ENCODE assay signal across 9 cellular contexts in the genomic region with DNA sequence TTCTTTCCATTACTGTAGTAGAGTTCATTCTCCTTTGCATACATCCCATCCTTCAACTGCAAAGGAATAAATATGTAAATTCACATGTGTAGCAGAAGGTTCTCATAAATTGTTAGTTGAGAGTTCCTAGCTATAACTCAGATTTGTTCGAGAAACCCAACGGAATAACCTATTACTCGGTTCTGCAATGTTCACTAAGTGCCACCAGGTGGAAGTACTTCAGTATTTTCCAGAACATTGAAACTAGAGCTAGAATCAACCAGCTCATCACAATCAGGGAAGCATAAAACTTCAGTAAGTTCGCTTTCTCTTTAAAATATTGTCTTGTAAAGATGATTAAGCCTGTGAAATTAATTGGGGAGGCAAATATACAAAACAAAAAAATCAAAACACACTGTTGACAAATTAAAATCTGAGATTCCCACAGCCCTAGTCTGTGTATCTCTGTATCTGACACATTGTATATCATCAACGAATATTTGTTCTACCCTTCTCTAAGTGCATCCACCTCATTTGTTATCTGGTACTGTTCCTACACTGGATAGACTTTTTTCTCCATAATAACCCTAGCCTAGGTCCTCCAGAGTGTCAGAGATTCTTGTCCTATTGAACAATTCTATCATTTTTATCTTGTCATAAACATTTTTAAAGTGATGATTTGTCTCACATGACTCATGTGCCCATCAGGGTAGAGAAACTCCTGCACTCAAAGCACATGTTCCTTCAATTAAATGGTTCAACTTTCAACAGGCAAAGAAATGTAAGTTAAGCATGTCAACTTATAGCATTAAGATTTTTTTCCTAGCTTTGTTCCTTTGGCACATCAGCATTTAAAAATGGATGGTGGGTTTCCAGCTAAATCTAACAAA. TPM values are rescaled to one million over a fixed set of nuclear protein-coding genes. Genes with fewer than 3 reads are reported as not detected.
DNase-seq lines count a peak whose midpoint lies in the region; ATAC-seq and TF ChIP-seq lines count a peak whose summit lies in the region.
"Had no signal": no experiment of that assay in that cellular context is flagged by ENCODE, and none has a peak within 500 bp of the region (broad histone marks: within the 10 kb centered on the region; RNA-seq: fewer than 3 reads in every experiment).

No MANE protein-coding gene starts in this region.

- no peaks in the 10 kb centered on the region for H3K4me1 ChIP-seq in breast epithelium
- H3K4me1 ChIP-seq in vagina: no peaks in the 10 kb centered on the region

- H3K9me3 ChIP-seq in breast epithelium (no peaks in the 10 kb centered on the region), vagina (no peaks in the 10 kb centered on the region)

- DNase-seq in SIG-M5 treated with dmso at 0.1 percent for 504 hours (lab: John Stamatoyannopoulos, UW; ENCODE audit: unreplicated experiment): peak; percentile 69
- no peak for DNase-seq in SIG-M5 (lab: John Stamatoyannopoulos, UW)
- DNase-seq in NCI-H2081 treated with DMSO at 0.1 percent for 48 hours (lab: John Stamatoyannopoulos, UW): peak; percentile 8
- DNase-seq in breast epithelium (ENCODE audit: low spot score in 2 of 2): no peak
- DNase-seq in left colon: no peak
- no peak for DNase-seq in vagina (ENCODE audit: extremely low spot score in 2 of 2)
- DNase-seq in islet precursor cell: no peak

- TF ChIP-seq CTCF in breast epithelium (IDR thresholded peaks at IDR 0.05) (peak; percentile 33 to 77 (median 68)), vagina (IDR thresholded peaks at IDR 0.05) (peak in 2 of 3 experiments; percentile 39 to 64)

- H3K36me3 ChIP-seq in breast epithelium (no peaks in the 10 kb centered on the region), vagina (no peaks in the 10 kb centered on the region)

- ATAC-seq in HG02610 (IDR thresholded peaks at IDR 0.05; ENCODE audit: unreplicated experiment): peak; percentile 58
- peak; percentile 69 for ATAC-seq in left colon

- H3K27me3 ChIP-seq in breast epithelium (no peaks in the 10 kb centered on the region), vagina (no peaks in the 10 kb centered on the region)

- no peak overlapping the region for H3K4me3 ChIP-seq in breast epithelium
- no peak overlapping the region for H3K4me3 ChIP-seq in vagina

- TF ChIP-seq POLR2A in breast epithelium (IDR thresholded peaks at IDR 0.05) (no peak), vagina (IDR thresholded peaks at IDR 0.05) (no peak)

- no peak overlapping the region for H3K27ac ChIP-seq in breast epithelium
- H3K27ac ChIP-seq in vagina: no peak overlapping the region

- intact Hi-C loops in breast epithelium (cut with DNase I; ENCODE audit: low total_unique reads) (no loop called here), left colon (cut with DNase I, micrococcal nuclease) (loop anchor here in 1 of 2 donors (10.0 kb wide), 2 partner anchors 258 to 348 kb away; partner anchors contain the start of gene FMO4), vagina (cut with DNase I) (no loop called here)

RNA-seq across cellular contexts. Expression of gene MROH9, which starts 31.9 kb away (rescaled TPM):
- not detected for total RNA-seq in breast epithelium
- not detected for total RNA-seq in left colon
- total RNA-seq in vagina: not detected
- total RNA-seq: subcutaneous adipose tissue had no signal

Comparison
In these comparisons a context has a peak if more than half of its experiments do, and no peak if none do; other contexts are left out.
1. DNase-seq: peak in SIG-M5 treated with dmso at 0.1 percent for 504 hours (single experiment) and NCI-H2081 treated with DMSO at 0.1 percent for 48 hours (single experiment); none in SIG-M5 (single experiment), breast epithelium (0 of 2), left colon (0 of 2), vagina (0 of 2) and islet precursor cell (single experiment).